29 cellular contexts compared by ENCODE assay signal in the genomic region with DNA sequence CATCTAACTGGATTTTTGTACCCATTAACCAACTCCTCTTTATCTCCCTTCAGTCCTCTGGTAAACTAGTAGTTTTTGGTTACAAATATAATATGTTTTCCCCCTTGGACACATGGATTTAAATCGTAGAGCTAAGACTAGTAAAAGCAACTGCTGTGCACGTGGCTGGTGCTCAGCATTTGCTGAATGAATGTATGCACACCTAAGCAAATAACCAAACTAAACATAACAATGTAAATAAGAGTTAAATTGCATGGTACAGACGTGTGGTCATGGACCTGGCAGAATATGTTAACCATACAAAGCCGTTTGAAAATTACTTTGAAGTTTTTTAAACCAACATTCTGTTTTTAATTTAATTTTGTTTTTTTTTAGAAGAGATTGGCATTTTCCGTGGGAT.
DNase-seq lines count a peak whose midpoint lies in the region; ATAC-seq and TF ChIP-seq lines count a peak whose summit lies in the region.
"Had no signal": no experiment of that assay in that cellular context is flagged by ENCODE, and none has a peak within 500 bp of the region (broad histone marks: within the 10 kb centered on the region; RNA-seq: fewer than 3 reads in every experiment).

No MANE protein-coding gene starts in this region.

- no peak overlapping the region for H3K18ac ChIP-seq in trophoblast cell (ENCODE audit: low read length)

- H4K20me1 ChIP-seq in hepatocyte (ENCODE audit: insufficient read depth, poor library complexity, severe bottlenecking): no peaks in the 10 kb centered on the region

- H3K9ac ChIP-seq in trophoblast cell (ENCODE audit: low read length): no peak overlapping the region
- H3K9ac ChIP-seq: KMS-11 had no signal

- H4K12ac ChIP-seq in trophoblast cell (ENCODE audit: low read depth, low read length): no peak overlapping the region

- H3K9me3 ChIP-seq in hepatocyte (ENCODE audit: low read depth) (no peaks in the 10 kb centered on the region), trophoblast cell (ENCODE audit: insufficient read depth, low read depth, low read length) (peaks cover 2% of the 10 kb centered on the region)
- H3K9me3 ChIP-seq: ascending aorta had no signal

- H4K8ac ChIP-seq in trophoblast cell (ENCODE audit: low read depth, low read length): no peak overlapping the region

- no peak overlapping the region for H2BK120ac ChIP-seq in trophoblast cell (ENCODE audit: insufficient read depth, low read length, poor library complexity)

- H3K4me1 ChIP-seq in hepatocyte (ENCODE audit: insufficient read depth) (no peaks in the 10 kb centered on the region), trophoblast cell (ENCODE audit: control insufficient read depth in 1 of 2, insufficient read depth in 2 of 2, low read length in 2 of 2) (no peaks in the 10 kb centered on the region)
- H3K4me1 ChIP-seq: ascending aorta had no signal

- H3K9me2 ChIP-seq in hepatocyte (replicated peaks; ENCODE audit: insufficient read depth): no peaks in the 10 kb centered on the region

- H3K4me3 ChIP-seq in hepatocyte (no peak overlapping the region), trophoblast cell (ENCODE audit: low read depth, low read length) (no peak overlapping the region)
- H3K4me3 ChIP-seq: ascending aorta, lung, SK-N-MC had no signal

- no peak overlapping the region for H2BK5ac ChIP-seq in trophoblast cell (ENCODE audit: low read depth, low read length, poor library complexity)

- no peaks in the 10 kb centered on the region for H3K79me2 ChIP-seq in hepatocyte
- no peaks in the 10 kb centered on the region for H3K79me2 ChIP-seq in trophoblast cell (ENCODE audit: control insufficient read depth, insufficient read depth, low read length, poor library complexity)

- ATAC-seq in HG03565 (IDR thresholded peaks at IDR 0.05; ENCODE audit: unreplicated experiment): no peak
- ATAC-seq: natural killer cell treated with Interleukin-12 subunit alpha and Interleukin-12 subunit beta and Interleukin-15 and Interleukin-18, amount 100 ng/mL, for 72 hours; stimulated activated memory B cell treated with anti-CD40 and anti-IgM and Interleukin-4, amounts not matched to agents 10 μg/mL and 1 μg/mL and 100 μg/mL, for 72 hours had no signal

- no peak overlapping the region for H3K4ac ChIP-seq in trophoblast cell (ENCODE audit: low read depth, low read length)

- H3K4me2 ChIP-seq in hepatocyte (no peak overlapping the region), trophoblast cell (ENCODE audit: low read length) (no peak overlapping the region)
- H3K4me2 ChIP-seq: KMS-11 had no signal

- H3K27me3 ChIP-seq in hepatocyte: no peaks in the 10 kb centered on the region
- no peaks in the 10 kb centered on the region for H3K27me3 ChIP-seq in trophoblast cell (ENCODE audit: insufficient read depth, low read length)
- H3K27me3 ChIP-seq: ascending aorta had no signal

- H3K79me1 ChIP-seq in trophoblast cell (ENCODE audit: low read length): no peaks in the 10 kb centered on the region

- no peak for TF ChIP-seq CTCF in hepatocyte (IDR thresholded peaks at IDR 0.05; ENCODE audit: poor library complexity)

- no peak overlapping the region for H4K91ac ChIP-seq in trophoblast cell (ENCODE audit: low read depth, low read length)

- H2BK12ac ChIP-seq in trophoblast cell (ENCODE audit: low read length): no peak overlapping the region

- H3K14ac ChIP-seq in trophoblast cell (ENCODE audit: low read length): no peak overlapping the region

- H3K36me3 ChIP-seq in hepatocyte (replicated peaks; ENCODE audit: insufficient read depth, low read depth) (no peaks in the 10 kb centered on the region), trophoblast cell (ENCODE audit: control insufficient read depth in 1 of 2, insufficient read depth in 2 of 2, low read length in 2 of 2) (no peaks in the 10 kb centered on the region)
- H3K36me3 ChIP-seq: ascending aorta had no signal

- H2AFZ ChIP-seq in hepatocyte: no peak overlapping the region
- no peak overlapping the region for H2AFZ ChIP-seq in trophoblast cell (ENCODE audit: insufficient read depth, low read length, poor library complexity)

- peak; percentile 20 for DNase-seq in NCI-H1092 treated with DMSO at 0.1 percent for 48 hours (lab: John Stamatoyannopoulos, UW)
- DNase-seq in NCI-H1092 (lab: John Stamatoyannopoulos, UW): no peak
- peak; percentile 51 for DNase-seq in HuH-7.5 (ENCODE audit: low spot score)
- peak; percentile 84 for DNase-seq in NCI-H69 (lab: John Stamatoyannopoulos, UW)
- peak; percentile 3 for DNase-seq in hepatocyte (ENCODE audit: low spot score)
- no peak for DNase-seq in stimulated activated CD4-positive, alpha-beta T cell treated with anti-CD3 and anti-CD28 coated beads, Interleukin-1b, Interleukin-23, amount 100 ng/mL, for 48 hours
- DNase-seq in trophoblast cell: no peak
- DNase-seq: activated B cell treated with CpG ODN at 0.5 μM for 24 hours; activated CD4-positive, alpha-beta T cell treated with anti-CD3 and anti-CD28 coated beads, Interleukin-2, amount 10 ng/mL, durations not matched to agents 7 days and 5 days; activated gamma-delta T cell treated with Interleukin-2 at 50 U/mL for 16 hours; activated naive CD8-positive, alpha-beta T cell treated with anti-CD3 and anti-CD28 coated beads, Interleukin-2, amount 10 ng/mL, durations not matched to agents 7 days and 5 days; activated T-cell treated with anti-CD3 and anti-CD28 coated beads, Interleukin-2, amount 50 U/mL, for 1 hour; C1 segment of cervical spinal cord; COR-L47; effector CD4-positive, alpha-beta T cell; GOT3; hippocampal formation; NCI-H1436 treated with DMSO at 0.1 percent for 48 hours; NCI-H82; occipital lobe; stimulated activated CD4-positive, alpha-beta T cell treated with anti-CD3 and anti-CD28 coated beads, Interleukin-15, amount 100 ng/mL, for 24 hours had no signal

- 34% methylated on average over 5 of the region's 5 CpGs for WGBS in hepatocyte (ENCODE audit: low lambda C conversion rate, missing lambda C conversion rate)
- WGBS in trophoblast cell (ENCODE audit: extremely low coverage, insufficient coverage, insufficient read length): no CpG with 5 or more reads among the region's 5 CpGs

- H3K27ac ChIP-seq in hepatocyte: no peak overlapping the region
- H3K27ac ChIP-seq in trophoblast cell (ENCODE audit: low read depth, low read length): no peak overlapping the region
- H3K27ac ChIP-seq: 22Rv1, ascending aorta, KMS-11, SK-N-MC had no signal

- no peak overlapping the region for H2AK5ac ChIP-seq in trophoblast cell (ENCODE audit: low read length)

- H3K23ac ChIP-seq in trophoblast cell (ENCODE audit: low read length): no peak overlapping the region

Comparison
In these comparisons a context has a peak if more than half of its experiments do, and no peak if none do; other contexts are left out.
1. DNase-seq: peak in NCI-H1092 treated with DMSO at 0.1 percent for 48 hours (single experiment), HuH-7.5 (single experiment), NCI-H69 (single experiment) and hepatocyte (single experiment); none in NCI-H1092 (single experiment), stimulated activated CD4-positive, alpha-beta T cell treated with anti-CD3 and anti-CD28 coated beads, Interleukin-1b, Interleukin-23, amount 100 ng/mL, for 48 hours (single experiment) and trophoblast cell (0 of 2).